ENCODE assay signal across 1 cellular context in genomic region chr11:76513654-76514034, GRCh38.
TF ChIP-seq lines count a peak whose summit lies in the region.

No MANE protein-coding gene starts in this region.

TF ChIP-seq in H1, 55 proteins besides CTCF, POLR2A, EP300 and RAD21 (continued from another document):
- TF ChIP-seq CTBP2 (IDR thresholded peaks at IDR 0.05; ENCODE audit: borderline replicate concordance, insufficient read depth, insufficient read length, low read length) (no peak), SRF (IDR thresholded peaks at IDR 0.05; ENCODE audit: low read depth, low read length) (no peak), SP2 (IDR thresholded peaks at IDR 0.05; ENCODE audit: low read length) (no peak), SIRT6 (IDR thresholded peaks at IDR 0.05; ENCODE audit: low read length) (no peak), ASH2L (IDR thresholded peaks at IDR 0.05; ENCODE audit: low read length) (no peak), RBBP5 (IDR thresholded peaks at IDR 0.05; ENCODE audit: borderline replicate concordance, low read depth, low read length) (no peak), CHD2 (IDR thresholded peaks at IDR 0.05; ENCODE audit: low read length) (no peak), YY1 (IDR thresholded peaks at IDR 0.05; ENCODE audit: low read depth, low read length) (no peak), JUND (IDR thresholded peaks at IDR 0.05; ENCODE audit: low read length) (no peak), PHF8 (conservative IDR thresholded peaks at IDR 0.05; ENCODE audit: low read depth, low read length) (no peak), CREB1 (IDR thresholded peaks at IDR 0.05) (no peak)
- TF ChIP-seq, protein P1, sequence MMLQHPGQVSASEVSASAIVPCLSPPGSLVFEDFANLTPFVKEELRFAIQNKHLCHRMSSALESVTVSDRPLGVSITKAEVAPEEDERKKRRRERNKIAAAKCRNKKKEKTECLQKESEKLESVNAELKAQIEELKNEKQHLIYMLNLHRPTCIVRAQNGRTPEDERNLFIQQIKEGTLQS (IDR thresholded peaks at IDR 0.05; ENCODE audit: insufficient read depth, low read depth, low read length): no peak
